8 cellular contexts compared by ENCODE assay signal in the genomic region with DNA sequence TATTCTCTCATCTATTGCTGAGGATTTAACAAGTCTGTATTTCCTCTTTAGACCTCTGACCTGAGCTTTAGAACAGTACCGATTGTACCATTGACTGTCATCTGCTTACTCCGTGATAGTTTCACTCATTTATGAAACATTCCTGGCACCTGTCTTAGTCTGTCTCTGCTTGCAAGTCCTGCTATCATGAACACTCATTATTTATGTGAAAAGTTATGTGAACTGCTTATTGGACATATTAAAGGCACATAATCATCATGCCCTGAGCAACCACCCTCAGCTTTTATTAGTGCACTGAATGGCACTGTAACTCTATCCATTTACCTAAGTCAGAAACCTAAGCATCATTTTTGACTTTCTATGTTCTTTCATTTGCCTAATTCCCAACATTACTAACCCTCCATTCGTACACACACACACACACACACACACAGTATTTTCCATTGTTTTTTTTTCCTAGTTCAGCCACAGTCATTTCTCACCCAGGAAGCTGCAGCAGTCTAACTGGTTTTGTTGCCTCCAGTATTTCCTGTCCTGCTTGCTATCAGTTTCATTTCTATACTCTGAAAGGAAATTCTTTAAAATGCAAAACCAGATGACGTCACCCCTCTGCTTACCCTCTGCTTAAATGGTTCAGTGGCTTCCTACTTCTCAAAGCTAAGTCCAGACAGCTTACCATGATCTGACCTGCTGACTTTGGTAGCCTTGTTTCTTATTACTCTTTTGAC.
DNase-seq lines count a peak whose midpoint lies in the region; ATAC-seq, FAIRE-seq and TF ChIP-seq lines count a peak whose summit lies in the region.

No MANE protein-coding gene starts in this region.

- peaks cover 44% of the 10 kb centered on the region for H3K4me1 ChIP-seq in CD8-positive, alpha-beta T cell (ENCODE audit: insufficient read depth, low read length)
- H3K4me1 ChIP-seq in GM12878 (ENCODE audit: control insufficient read depth, insufficient read depth, low read length): peaks cover 22% of the 10 kb centered on the region

- in situ Hi-C loops in GM12878 (cut with MboI): no loop called here

- peak; percentile 100 for FAIRE-seq in GM12878 (lab: Jason Lieb, UNC)

- peak overlapping the region; percentile 86 for H3K4me3 Mint-ChIP-seq in CD8-positive, alpha-beta T cell

- peaks cover 5% of the 10 kb centered on the region for H3K36me3 ChIP-seq in CD8-positive, alpha-beta T cell (ENCODE audit: insufficient read depth, low read length)
- H3K36me3 ChIP-seq in GM12878 (ENCODE audit: control insufficient read depth in 2 of 2, insufficient read depth in 2 of 2, low read length in 1 of 2): peaks cover 0 to 3% of the 10 kb centered on the region in 2 experiments

- ATAC-seq in CD8-positive, alpha-beta T cell: peak; percentile 93
- ATAC-seq in GM19438 (IDR thresholded peaks at IDR 0.05; ENCODE audit: low read depth, unreplicated experiment): peak; percentile 98
- peak; percentile 99 for ATAC-seq in HG03469 (IDR thresholded peaks at IDR 0.05; ENCODE audit: unreplicated experiment)
- ATAC-seq in GM12878: peak; percentile 98

- CTCF ChIA-PET in CD8-positive, alpha-beta T cell (lab: Charles Lee): interaction anchor here (1.1 to 2.0 kb wide), 2 partner anchors 29 to 77 kb away, joined by 3 to 11 read pairs; a partner anchor contains a TSS
- CTCF ChIA-PET in GM12878 (lab: Yijun Ruan, JAX): interaction anchor here (0.9 to 4.1 kb wide), 4 partner anchors 10 to 408 kb away, joined by 3 to 34 read pairs (median 4); a partner anchor contains a TSS

- no peak for TF ChIP-seq CTCF in CD8-positive, alpha-beta T cell (IDR thresholded peaks at IDR 0.05)
- no peak for TF ChIP-seq CTCF in GM12878 (IDR thresholded peaks at IDR 0.05 in 2 of 3, conservative IDR thresholded peaks at IDR 0.05 in 1 of 3; ENCODE audit: control insufficient read depth in 2 of 3, extremely low read depth in 1 of 3, insufficient read depth in 1 of 3, low read depth in 3 of 3, low read length in 3 of 3)

- peaks cover 45% of the 10 kb centered on the region for H3K36me3 Mint-ChIP-seq in CD8-positive, alpha-beta T cell

- peak overlapping the region; percentile 75 for H3K4me2 ChIP-seq in GM12878 (ENCODE audit: control insufficient read depth, insufficient read depth)

- H3K27ac Mint-ChIP-seq in CD8-positive, alpha-beta T cell: peak overlapping the region; percentile 98

- no peaks in the 10 kb centered on the region for H3K27me3 Mint-ChIP-seq in CD8-positive, alpha-beta T cell (ENCODE audit: low read depth)

- peaks cover 23% of the 10 kb centered on the region for H3K79me2 ChIP-seq in GM12878 (ENCODE audit: control insufficient read depth, insufficient read depth, low read length)

- SMC1A ChIA-PET in GM12878 (lab: Charles Lee; ENCODE audit: uncharacterized antibody, unreplicated experiment): interaction anchor here (0.6 to 3.4 kb wide), 8 partner anchors 15 to 81 kb away, joined by 3 to 11 read pairs (median 5); a partner anchor contains a TSS

- TF ChIP-seq RAD21 in GM12878 (IDR thresholded peaks at IDR 0.05; ENCODE audit: insufficient read depth, low read depth, low read length): no peak

- POLR2A ChIA-PET in CD8-positive, alpha-beta T cell (lab: Charles Lee): interaction anchor here (1.6 kb wide), 1 partner anchor 77 kb away, joined by 8 read pairs; a partner anchor contains a TSS
- POLR2A ChIA-PET in GM12878 (lab: Charles Lee): interaction anchor here (0.6 to 1.4 kb wide), 6 partner anchors 9 to 96 kb away, joined by 3 to 5 read pairs (median 3); a partner anchor contains a TSS

- no peaks in the 10 kb centered on the region for H3K27me3 ChIP-seq in CD8-positive, alpha-beta T cell (ENCODE audit: insufficient read depth, low read length)
- H3K27me3 ChIP-seq in GM12878 (replicated peaks in 1 of 2; ENCODE audit: control insufficient read depth in 2 of 2, insufficient read depth in 2 of 2, low read length in 1 of 2): no peaks in the 10 kb centered on the region

- peak overlapping the region; percentile 6; the same call in 1 of the 2 replicates for H2AFZ ChIP-seq in GM12878 (ENCODE audit: control insufficient read depth, low read depth, low read length)

- no peaks in the 10 kb centered on the region for H3K9me3 Mint-ChIP-seq in CD8-positive, alpha-beta T cell

- no peak for TF ChIP-seq POLR2A in GM12878 (IDR thresholded peaks at IDR 0.05; ENCODE audit: low read depth, low read length)

- peak overlapping the region; percentile 32 for H3K9ac ChIP-seq in GM12878 (ENCODE audit: control insufficient read depth, insufficient read depth, low read length)

- peak overlapping the region; percentile 25 for H3K27ac ChIP-seq in CD8-positive, alpha-beta T cell (ENCODE audit: low read depth, low read length)
- peak overlapping the region; percentile 75 for H3K27ac ChIP-seq in GM12878 (ENCODE audit: control insufficient read depth, insufficient read depth)

- peak in 5 of 7 experiments; percentile 16 to 55 (median 50) for DNase-seq in CD8-positive, alpha-beta T cell
- DNase-seq in SIG-M5 treated with dmso at 0.1 percent for 504 hours (lab: John Stamatoyannopoulos, UW; ENCODE audit: unreplicated experiment) (peak; percentile 87), GM12878 (ENCODE audit: low read depth, low spot score) (peak; percentile 92), left kidney (ENCODE audit: low read depth, low spot score) (peak; percentile 78), SK-N-DZ (ENCODE audit: low spot score) (no peak)
- DNase-seq in stimulated activated CD8-positive, alpha-beta memory T cell treated with anti-CD3 and anti-CD28 coated beads, Interleukin-15, amount 100 ng/mL, for 1 hour (ENCODE audit: low read depth): peak; percentile 14

- H3K4me1 Mint-ChIP-seq in CD8-positive, alpha-beta T cell (ENCODE audit: low read depth): peaks cover 50% of the 10 kb centered on the region

- intact Hi-C loops in CD8-positive, alpha-beta T cell (cut with DNase I, micrococcal nuclease): loop anchor here (1.0 to 5.0 kb wide), 5 partner anchors 17 to 563 kb away; no protein-coding TSS in a partner anchor
- intact Hi-C loops in GM12878 (cut with micrococcal nuclease; ENCODE audit: unreplicated experiment): loop anchor here (2.0 kb wide), 1 partner anchor 77 kb away; no protein-coding TSS in a partner anchor

- peak overlapping the region; percentile 30 for H3K4me3 ChIP-seq in CD8-positive, alpha-beta T cell (ENCODE audit: low read depth, low read length)
- H3K4me3 ChIP-seq in GM12878: peak overlapping the region; percentile 41; the same call in 1 of the 2 replicates

- BruUV-seq in GM12878 (replicated peaks; lab: Mats Ljungman, UMichigan): no TSS peak

- H4K20me1 ChIP-seq in GM12878 (ENCODE audit: control insufficient read depth, insufficient read depth): no peaks in the 10 kb centered on the region

- peak; percentile 60 to 73; a peak in 2 of 4 replicates for TF ChIP-seq EP300 in GM12878 (IDR thresholded peaks at IDR 0.05; ENCODE audit: borderline replicate concordance in 1 of 2, control insufficient read depth in 1 of 2, low read depth in 2 of 2, low read length in 2 of 2)

- H3K9me3 ChIP-seq in CD8-positive, alpha-beta T cell (ENCODE audit: low read length): no peaks in the 10 kb centered on the region
- H3K9me3 ChIP-seq in GM12878 (replicated peaks; ENCODE audit: control insufficient read depth, insufficient read depth, low read length): no peaks in the 10 kb centered on the region

- 0% methylated on average over 4 of the region's 4 CpGs for WGBS in GM12878 (ENCODE audit: insufficient coverage, insufficient replicate concordance, low lambda C conversion rate, missing lambda C conversion rate)

- RAD21 ChIA-PET in GM12878 (lab: Charles Lee; ENCODE audit: unreplicated experiment): interaction anchor here (0.6 to 2.1 kb wide), 4 partner anchors 31 to 864 kb away, joined by 3 to 11 read pairs (median 4); a partner anchor contains a TSS

TF ChIP-seq in GM12878, 131 proteins besides CTCF, POLR2A, EP300 and RAD21 (continues in another document):
- TF ChIP-seq MTA2 (IDR thresholded peaks at IDR 0.05; ENCODE audit: low read depth) (peak; percentile 59; the same call in 1 of the 2 replicates), FOS (IDR thresholded peaks at IDR 0.05; ENCODE audit: borderline replicate concordance, extremely low read depth, insufficient read length) (no peak), ATF7 (IDR thresholded peaks at IDR 0.05; ENCODE audit: low read depth) (peak; percentile 100), MXI1 (IDR thresholded peaks at IDR 0.05; ENCODE audit: low read depth, low read length) (peak; percentile 58; the same call in 1 of the 2 replicates), POU2F2 (IDR thresholded peaks at IDR 0.05; ENCODE audit: borderline replicate concordance, low read depth, low read length) (peak; percentile 91), JUNB (IDR thresholded peaks at IDR 0.05) (peak; percentile 84), EED (IDR thresholded peaks at IDR 0.05; ENCODE audit: low read depth) (peak; percentile 97), POLR2AphosphoS2 (IDR thresholded peaks at IDR 0.05; ENCODE audit: low read depth, low read length) (no peak)
- TF ChIP-seq, protein P1, sequence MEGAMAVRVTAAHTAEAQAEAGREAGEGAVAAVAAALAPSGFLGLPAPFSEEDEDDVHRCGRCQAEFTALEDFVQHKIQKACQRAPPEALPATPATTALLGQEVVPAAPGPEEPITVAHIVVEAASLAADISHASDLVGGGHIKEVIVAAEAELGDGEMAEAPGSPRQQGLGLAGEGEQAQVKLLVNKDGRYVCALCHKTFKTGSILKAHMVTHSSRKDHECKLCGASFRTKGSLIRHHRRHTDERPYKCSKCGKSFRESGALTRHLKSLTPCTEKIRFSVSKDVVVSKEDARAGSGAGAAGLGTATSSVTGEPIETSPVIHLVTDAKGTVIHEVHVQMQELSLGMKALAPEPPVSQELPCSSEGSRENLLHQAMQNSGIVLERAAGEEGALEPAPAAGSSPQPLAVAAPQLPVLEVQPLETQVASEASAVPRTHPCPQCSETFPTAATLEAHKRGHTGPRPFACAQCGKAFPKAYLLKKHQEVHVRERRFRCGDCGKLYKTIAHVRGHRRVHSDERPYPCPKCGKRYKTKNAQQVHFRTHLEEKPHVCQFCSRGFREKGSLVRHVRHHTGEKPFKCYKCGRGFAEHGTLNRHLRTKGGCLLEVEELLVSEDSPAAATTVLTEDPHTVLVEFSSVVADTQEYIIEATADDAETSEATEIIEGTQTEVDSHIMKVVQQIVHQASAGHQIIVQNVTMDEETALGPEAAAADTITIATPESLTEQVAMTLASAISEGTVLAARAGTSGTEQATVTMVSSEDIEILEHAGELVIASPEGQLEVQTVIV (IDR thresholded peaks at IDR 0.05; ENCODE audit: borderline replicate concordance, partially characterized antibody): no peak
- TF ChIP-seq, protein P2, sequence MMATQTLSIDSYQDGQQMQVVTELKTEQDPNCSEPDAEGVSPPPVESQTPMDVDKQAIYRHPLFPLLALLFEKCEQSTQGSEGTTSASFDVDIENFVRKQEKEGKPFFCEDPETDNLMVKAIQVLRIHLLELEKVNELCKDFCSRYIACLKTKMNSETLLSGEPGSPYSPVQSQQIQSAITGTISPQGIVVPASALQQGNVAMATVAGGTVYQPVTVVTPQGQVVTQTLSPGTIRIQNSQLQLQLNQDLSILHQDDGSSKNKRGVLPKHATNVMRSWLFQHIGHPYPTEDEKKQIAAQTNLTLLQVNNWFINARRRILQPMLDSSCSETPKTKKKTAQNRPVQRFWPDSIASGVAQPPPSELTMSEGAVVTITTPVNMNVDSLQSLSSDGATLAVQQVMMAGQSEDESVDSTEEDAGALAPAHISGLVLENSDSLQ (IDR thresholded peaks at IDR 0.05): peak; percentile 29; the same call in 1 of the 2 replicates
